In genomic region chr17:75131278-75132017, GRCh38 we compare ENCODE assay signal across 8 cellular contexts. TPM values are rescaled to one million over a fixed set of nuclear protein-coding genes. Genes with fewer than 3 reads are reported as not detected.
DNase-seq lines count a peak whose midpoint lies in the region; ATAC-seq and TF ChIP-seq lines count a peak whose summit lies in the region.

NT5C (minus strand) TSS chr17:75131742; CDS start chr17:75131707, 35 bp downstream.

- BruUV-seq in OCI-LY7 (replicated peaks; lab: Mats Ljungman, UMichigan) = no TSS peak

- H3K27me3 Mint-ChIP-seq in activated T-cell treated with anti-CD3 and anti-CD28 coated beads, Interleukin-2, amount 50 U/mL, for 24 hours = no peaks in the 10 kb centered on the region
- no peaks in the 10 kb centered on the region for H3K27me3 Mint-ChIP-seq in stimulated activated naive CD8-positive, alpha-beta T cell treated with anti-CD3 and anti-CD28 coated beads, Interleukin-15, Interleukin-2, amounts not matched to agents 100 ng/mL and 50 ng/mL, for 24 hours

- peaks cover 21% of the 10 kb centered on the region for H3K4me1 Mint-ChIP-seq in activated T-cell treated with anti-CD3 and anti-CD28 coated beads, Interleukin-2, amount 50 U/mL, for 24 hours (ENCODE audit: low read depth)
- peaks cover 16% of the 10 kb centered on the region for H3K4me1 Mint-ChIP-seq in stimulated activated naive CD8-positive, alpha-beta T cell treated with anti-CD3 and anti-CD28 coated beads, Interleukin-15, Interleukin-2, amounts not matched to agents 100 ng/mL and 50 ng/mL, for 24 hours (ENCODE audit: low read depth)

- H3K27me3 ChIP-seq in muscle layer of colon (ENCODE audit: control insufficient read depth in 1 of 2, insufficient read depth in 2 of 2, low read length in 2 of 2) = no peaks in the 10 kb centered on the region

- TF ChIP-seq CTCF in OCI-LY7 (conservative IDR thresholded peaks at IDR 0.05; ENCODE audit: low read length) = peak; percentile 90

- peaks cover 52% of the 10 kb centered on the region for H3K36me3 Mint-ChIP-seq in activated T-cell treated with anti-CD3 and anti-CD28 coated beads, Interleukin-2, amount 50 U/mL, for 24 hours (ENCODE audit: low read depth)
- peaks cover 26% of the 10 kb centered on the region for H3K36me3 Mint-ChIP-seq in stimulated activated naive CD8-positive, alpha-beta T cell treated with anti-CD3 and anti-CD28 coated beads, Interleukin-15, Interleukin-2, amounts not matched to agents 100 ng/mL and 50 ng/mL, for 24 hours (ENCODE audit: low read depth)

- no peaks in the 10 kb centered on the region for H3K9me2 ChIP-seq in OCI-LY7 (ENCODE audit: insufficient read depth, low read length)

- intact Hi-C loops in OCI-LY7 (cut with micrococcal nuclease; ENCODE audit: unreplicated experiment) = loop anchor here (1.0 to 2.0 kb wide), 3 partner anchors 17 to 51 kb away; partner anchors contain the start of genes JPT1 and SUMO2

- H3K36me3 ChIP-seq in OCI-LY7 (ENCODE audit: insufficient read depth, low read length) = peaks cover 43% of the 10 kb centered on the region
- H3K36me3 ChIP-seq in muscle layer of colon (ENCODE audit: insufficient read depth, low read length) = no peaks in the 10 kb centered on the region

- H4K20me1 ChIP-seq in OCI-LY7 (ENCODE audit: insufficient read depth, low read length) = peaks cover 10% of the 10 kb centered on the region

- peak within 1 kb of the TSS; percentile 69 for H3K27ac ChIP-seq in OCI-LY7 (ENCODE audit: low read depth, low read length, poor library complexity, severe bottlenecking)
- peak within 1 kb of the TSS; percentile 96 for H3K27ac ChIP-seq in muscle layer of colon (ENCODE audit: low read depth, low read length)

- peaks cover 28% of the 10 kb centered on the region for H3K4me1 ChIP-seq in OCI-LY7 (ENCODE audit: insufficient read depth, low read length, poor library complexity, severe bottlenecking)
- peaks cover 8% of the 10 kb centered on the region for H3K4me1 ChIP-seq in muscle layer of colon (ENCODE audit: insufficient read depth, low read length)

- peak within 1 kb of the TSS; percentile 94 for H3K27ac Mint-ChIP-seq in activated T-cell treated with anti-CD3 and anti-CD28 coated beads, Interleukin-2, amount 50 U/mL, for 24 hours
- peak within 1 kb of the TSS; percentile 91 for H3K27ac Mint-ChIP-seq in stimulated activated naive CD8-positive, alpha-beta T cell treated with anti-CD3 and anti-CD28 coated beads, Interleukin-15, Interleukin-2, amounts not matched to agents 100 ng/mL and 50 ng/mL, for 24 hours

- H3K9me3 Mint-ChIP-seq in activated T-cell treated with anti-CD3 and anti-CD28 coated beads, Interleukin-2, amount 50 U/mL, for 24 hours = no peaks in the 10 kb centered on the region
- no peaks in the 10 kb centered on the region for H3K9me3 Mint-ChIP-seq in stimulated activated naive CD8-positive, alpha-beta T cell treated with anti-CD3 and anti-CD28 coated beads, Interleukin-15, Interleukin-2, amounts not matched to agents 100 ng/mL and 50 ng/mL, for 24 hours

- peak within 1 kb of the TSS; percentile 61 for H2AFZ ChIP-seq in OCI-LY7 (ENCODE audit: low read length)

- POLR2A ChIA-PET in OCI-LY7 (lab: Charles Lee) = interaction anchor here (0.6 to 2.3 kb wide), 12 partner anchors 9 to 452 kb away, joined by 3 to 11 read pairs (median 4); partner anchors contain the start of genes ARMC7, MIF4GD and MRPL58

- peak within 1 kb of the TSS; percentile 27 for H3K9ac ChIP-seq in muscle layer of colon (ENCODE audit: low read length)

- H3K4me2 ChIP-seq in OCI-LY7 (ENCODE audit: low read length) = peak within 1 kb of the TSS; percentile 76

- DNase-seq in DMS 273 (lab: John Stamatoyannopoulos, UW; ENCODE audit: unreplicated experiment) (peak; percentile 92), HT-29 (ENCODE audit: low spot score) (peak; percentile 84), OCI-LY7 (ENCODE audit: low spot score) (peak; percentile 95)
- DNase-seq in activated T-cell treated with anti-CD3 and anti-CD28 coated beads, Interleukin-2, amount 50 U/mL, for 24 hours = peak; percentile 88

- H3K79me2 ChIP-seq in OCI-LY7 (ENCODE audit: insufficient read depth, low read depth, low read length) = peaks cover 17% of the 10 kb centered on the region

- CTCF ChIA-PET in OCI-LY7 (lab: Charles Lee; ENCODE audit: unreplicated experiment) = interaction anchor here (0.5 to 3.4 kb wide), 7 partner anchors 8 to 544 kb away, joined by 3 to 26 read pairs (median 5); partner anchors contain the start of gene MRPL58

- ATAC-seq in GM19468 (IDR thresholded peaks at IDR 0.05; ENCODE audit: extremely low read depth, unreplicated experiment) = peak; percentile 83
- ATAC-seq in esophagus mucosa = peak; percentile 75

- H3K4me3 ChIP-seq in OCI-LY7 (ENCODE audit: low read depth, low read length, poor library complexity, severe bottlenecking) = peak within 1 kb of the TSS; percentile 89
- peak within 1 kb of the TSS; percentile 73 to 96 for H3K4me3 ChIP-seq in muscle layer of colon (ENCODE audit: low read depth in 1 of 2, low read length in 2 of 2)

- peak within 1 kb of the TSS; percentile 89 for H3K4me3 Mint-ChIP-seq in activated T-cell treated with anti-CD3 and anti-CD28 coated beads, Interleukin-2, amount 50 U/mL, for 24 hours
- peak within 1 kb of the TSS; percentile 87 for H3K4me3 Mint-ChIP-seq in stimulated activated naive CD8-positive, alpha-beta T cell treated with anti-CD3 and anti-CD28 coated beads, Interleukin-15, Interleukin-2, amounts not matched to agents 100 ng/mL and 50 ng/mL, for 24 hours

- H3K9me3 ChIP-seq in OCI-LY7 (ENCODE audit: low read length) (no peaks in the 10 kb centered on the region), muscle layer of colon (ENCODE audit: low read length) (no peaks in the 10 kb centered on the region)

RNA-seq across cellular contexts. Expression of gene NT5C, which starts in this region (rescaled TPM):
- 206 and 233 TPM in 2 replicates for total RNA-seq in HT-29 (2014; rRNA removed; shearing (Covaris generic))
- total RNA-seq in OCI-LY7 (2014; rRNA removed; shearing (Covaris generic)) = 229 and 259 TPM in 2 replicates
- total RNA-seq in OCI-LY7 (2022) (106 and 107 TPM in 2 replicates), esophagus mucosa (66.6 TPM)

Comparison
In these comparisons a context has a peak if more than half of its experiments do, and no peak if none do; other contexts are left out.
1. Peak in every context shown above with its lines: DNase-seq, ATAC-seq, H3K4me3 ChIP-seq and H3K27ac ChIP-seq.